In the genomic region with DNA sequence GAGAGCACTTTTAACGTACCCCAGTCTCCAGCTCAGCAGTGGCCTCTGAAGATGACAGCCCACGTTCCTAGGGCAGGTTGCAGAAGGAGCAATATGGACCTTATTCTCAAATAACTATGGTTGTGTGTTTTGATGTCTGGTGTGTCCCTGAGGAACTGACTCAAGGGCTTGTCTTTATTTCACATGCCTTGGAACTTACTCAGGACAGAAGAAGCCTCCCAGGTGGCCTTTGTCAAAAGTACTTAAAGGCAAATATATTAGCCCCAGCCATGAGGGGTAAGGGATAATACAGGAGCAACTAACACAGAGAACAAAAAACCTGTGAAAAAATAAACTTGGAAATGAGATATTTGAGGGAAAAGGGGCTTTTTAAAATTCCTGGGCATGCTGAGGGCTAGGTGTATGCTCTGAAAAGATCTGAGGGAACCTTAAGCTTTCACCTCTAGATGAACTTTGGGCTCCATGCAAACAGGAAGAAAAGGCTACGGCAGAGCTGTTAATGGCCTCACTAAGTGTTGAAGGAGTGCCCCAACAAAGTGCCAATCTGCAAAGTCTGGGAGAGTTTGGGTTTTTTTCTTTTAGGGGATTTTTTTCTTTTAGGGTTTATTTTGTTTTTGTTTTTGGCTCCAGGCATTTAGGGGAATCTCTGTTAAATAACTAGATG, we compare ENCODE assay signal across 18 cellular contexts. TPM values are rescaled to one million over a fixed set of nuclear protein-coding genes. Genes with fewer than 3 reads are reported as not detected.
DNase-seq lines count a peak whose midpoint lies in the region; ATAC-seq and TF ChIP-seq lines count a peak whose summit lies in the region.
"Had no signal": no experiment of that assay in that cellular context is flagged by ENCODE, and none has a peak within 500 bp of the region (broad histone marks: within the 10 kb centered on the region; RNA-seq: fewer than 3 reads in every experiment).

No MANE protein-coding gene starts in this region.

- no peaks in the 10 kb centered on the region for H3K36me3 ChIP-seq in parathyroid adenoma (ENCODE audit: control insufficient read depth, insufficient read depth, low read length)

- no peak overlapping the region for H3K4me3 Mint-ChIP-seq in T-helper 17 cell
- H3K4me3 Mint-ChIP-seq in T-helper 2 cell treated with Interferon-gamma antibody and Interleukin-4, amounts not matched to agents 5 μg/mL and 100 μg/mL, for 36 hours = no peak overlapping the region
- H3K4me3 Mint-ChIP-seq: activated naive CD4-positive, alpha-beta T cell treated with anti-CD3 and anti-CD28 coated beads, Interleukin-2, amount 50 U/mL, for 24 hours; type B pancreatic cell had no signal

- TF ChIP-seq CTCF in fibroblast of mammary gland (conservative IDR thresholded peaks at IDR 0.05; ENCODE audit: control insufficient read depth, insufficient read depth, low read depth, low read length) = no peak
- no peak for TF ChIP-seq CTCF in parathyroid adenoma (IDR thresholded peaks at IDR 0.05)

- H3K27me3 ChIP-seq in parathyroid adenoma (ENCODE audit: control insufficient read depth, insufficient read depth, low read length) = no peaks in the 10 kb centered on the region

- peak; percentile 23 for DNase-seq in HT1080 (ENCODE audit: low read depth)
- DNase-seq in T-helper 17 cell = no peak
- peak; percentile 58 for DNase-seq in fibroblast of mammary gland (ENCODE audit: low read depth)
- DNase-seq in NCI-H446 (lab: John Stamatoyannopoulos, UW) = no peak
- no peak for DNase-seq in cerebellar nuclear complex (lab: John Stamatoyannopoulos, UW)
- DNase-seq in NCI-H1694 (lab: John Stamatoyannopoulos, UW) = no peak
- no peak for DNase-seq in T-helper 2 cell treated with Interferon-gamma antibody and Interleukin-4, amounts not matched to agents 5 μg/mL and 100 μg/mL, for 36 hours (ENCODE audit: low spot score)
- DNase-seq: C1 segment of cervical spinal cord; DMS53; effector CD4-positive, alpha-beta T cell; mammary epithelial cell; MV-4-11; stimulated activated naive CD4-positive, alpha-beta T cell treated with Interleukin-2 at 50 U/mL for 16 hours; T-helper 1 cell had no signal

- H3K4me1 Mint-ChIP-seq in T-helper 17 cell = peaks cover 9% of the 10 kb centered on the region
- H3K4me1 Mint-ChIP-seq in T-helper 2 cell treated with Interferon-gamma antibody and Interleukin-4, amounts not matched to agents 5 μg/mL and 100 μg/mL, for 36 hours (ENCODE audit: low read depth) = peaks cover 16% of the 10 kb centered on the region

- H3K79me2 ChIP-seq in parathyroid adenoma = peaks cover 3% of the 10 kb centered on the region

- H3K27ac ChIP-seq in parathyroid adenoma = peak overlapping the region; percentile 8

- no peaks in the 10 kb centered on the region for H3K27me3 Mint-ChIP-seq in T-helper 17 cell
- no peaks in the 10 kb centered on the region for H3K27me3 Mint-ChIP-seq in T-helper 2 cell treated with Interferon-gamma antibody and Interleukin-4, amounts not matched to agents 5 μg/mL and 100 μg/mL, for 36 hours (ENCODE audit: low read depth)
- H3K27me3 Mint-ChIP-seq: activated naive CD4-positive, alpha-beta T cell treated with anti-CD3 and anti-CD28 coated beads, Interleukin-2, amount 50 U/mL, for 24 hours; type B pancreatic cell had no signal

- H3K27ac Mint-ChIP-seq in T-helper 17 cell = peak overlapping the region; percentile 75
- H3K27ac Mint-ChIP-seq in T-helper 2 cell treated with Interferon-gamma antibody and Interleukin-4, amounts not matched to agents 5 μg/mL and 100 μg/mL, for 36 hours = no peak overlapping the region
- H3K27ac Mint-ChIP-seq: activated naive CD4-positive, alpha-beta T cell treated with anti-CD3 and anti-CD28 coated beads, Interleukin-2, amount 50 U/mL, for 24 hours; type B pancreatic cell had no signal

- H3K4me2 ChIP-seq in parathyroid adenoma (ENCODE audit: low read length) = no peak overlapping the region
- H3K4me2 ChIP-seq: smooth muscle cell had no signal

- H3K4me3 ChIP-seq in fibroblast of mammary gland (ENCODE audit: control insufficient read depth, low read depth, low read length) = no peak overlapping the region
- H3K4me3 ChIP-seq in parathyroid adenoma (ENCODE audit: low read depth, low read length) = no peak overlapping the region
- H3K4me3 ChIP-seq: smooth muscle cell had no signal

- ATAC-seq in T-helper 17 cell = no peak

- H3K4me1 ChIP-seq in parathyroid adenoma = peaks cover 27% of the 10 kb centered on the region

- H3K9me3 Mint-ChIP-seq in T-helper 2 cell treated with Interferon-gamma antibody and Interleukin-4, amounts not matched to agents 5 μg/mL and 100 μg/mL, for 36 hours = no peaks in the 10 kb centered on the region

- H3K36me3 Mint-ChIP-seq in T-helper 17 cell (ENCODE audit: low read depth) = peaks cover 2% of the 10 kb centered on the region
- peaks cover 37% of the 10 kb centered on the region for H3K36me3 Mint-ChIP-seq in T-helper 2 cell treated with Interferon-gamma antibody and Interleukin-4, amounts not matched to agents 5 μg/mL and 100 μg/mL, for 36 hours (ENCODE audit: low read depth)

- no peak overlapping the region for H3K9ac ChIP-seq in parathyroid adenoma

- H3K9me3 ChIP-seq in T-helper 17 cell (ENCODE audit: control insufficient read depth, low read length, poor library complexity, severe bottlenecking) = no peaks in the 10 kb centered on the region
- H3K9me3 ChIP-seq in parathyroid adenoma (ENCODE audit: control insufficient read depth, low read length) = no peaks in the 10 kb centered on the region

- no peak overlapping the region for H2AFZ ChIP-seq in parathyroid adenoma

RNA-seq across cellular contexts. Expression of a gene that starts 40.3 kb away (rescaled TPM):
- total RNA-seq in HT1080 (2014; rRNA removed; shearing (Covaris generic)) = 17.0 and 19.0 TPM in 2 replicates
- 13.4 and 14.0 TPM in 2 replicates for polyA plus RNA-seq in HT1080 (2015; cell fraction: cytosol; rRNA removed)
- polyA plus RNA-seq in HT1080 (2015; cell fraction: nucleus; rRNA removed) = 21.1 and 30.2 TPM in 2 replicates
- total RNA-seq in T-helper 17 cell = 10 to 100 TPM; 15.0 to 17.2 TPM

Comparison
In these comparisons a context has a peak if more than half of its experiments do, and no peak if none do; other contexts are left out.
1. DNase-seq: peak in HT1080 (single experiment) and fibroblast of mammary gland (single experiment); none in T-helper 17 cell (0 of 3), NCI-H446 (0 of 2), cerebellar nuclear complex (0 of 2), NCI-H1694 (single experiment) and T-helper 2 cell treated with Interferon-gamma antibody and Interleukin-4, amounts not matched to agents 5 μg/mL and 100 μg/mL, for 36 hours (single experiment).